Comparison of ENCODE assay signal across 15 cellular contexts in the genomic region with DNA sequence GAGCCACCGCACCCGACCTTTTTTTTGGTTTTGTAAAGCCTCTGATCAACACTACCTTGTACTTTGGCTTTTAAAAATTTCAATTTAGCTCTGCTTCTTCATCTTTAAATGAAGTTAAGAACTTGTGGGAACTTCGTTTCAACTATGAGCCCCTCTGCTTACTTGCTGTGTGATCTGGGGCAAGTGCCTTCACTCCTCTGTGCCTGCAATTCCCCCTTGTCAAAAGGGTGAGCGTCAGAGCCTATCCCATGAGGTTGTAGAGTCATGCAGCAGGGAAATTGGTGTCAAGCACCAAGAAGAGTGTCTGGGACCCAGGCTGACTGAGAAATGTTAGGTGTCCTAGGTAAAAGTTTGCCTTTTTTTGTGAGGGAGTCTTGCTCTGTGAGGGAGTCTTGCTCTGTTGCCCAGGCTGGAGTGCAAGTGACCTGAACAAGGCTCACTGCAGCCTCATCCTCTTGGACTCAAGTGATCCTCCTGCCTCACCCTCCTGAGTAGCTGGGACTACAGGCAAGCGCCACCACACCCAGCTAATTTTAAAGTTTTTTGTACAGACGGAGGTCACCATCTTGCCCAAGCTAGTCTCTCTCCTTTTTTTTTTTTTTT. TPM values are rescaled to one million over a fixed set of nuclear protein-coding genes. Genes with fewer than 3 reads are reported as not detected.
DNase-seq lines count a peak whose midpoint lies in the region; ATAC-seq and TF ChIP-seq lines count a peak whose summit lies in the region.
"Had no signal": no experiment of that assay in that cellular context is flagged by ENCODE, and none has a peak within 500 bp of the region (broad histone marks: within the 10 kb centered on the region; RNA-seq: fewer than 3 reads in every experiment).

No MANE protein-coding gene starts in this region.

- no peaks in the 10 kb centered on the region; the same call in 1 of the 2 replicates for H4K20me1 ChIP-seq in HCT116 (ENCODE audit: insufficient read depth)

- no peak overlapping the region for H3K27ac ChIP-seq in CD4-positive, CD25-positive, alpha-beta regulatory T cell (ENCODE audit: insufficient read depth, low read length, poor library complexity, severe bottlenecking)
- H3K27ac ChIP-seq in HCT116 (ENCODE audit: low read depth, low read length): peak overlapping the region; percentile 69
- H3K27ac ChIP-seq in A673 (ENCODE audit: low read depth, low read length, poor library complexity, severe bottlenecking): no peak overlapping the region

- BruUV-seq in HCT116 (replicated peaks; lab: Mats Ljungman, UMichigan): no TSS peak
- no TSS peak for BruUV-seq in A673 (replicated peaks; lab: Mats Ljungman, UMichigan)

- H3K36me3 ChIP-seq in CD4-positive, CD25-positive, alpha-beta regulatory T cell (ENCODE audit: control insufficient read depth, insufficient read depth, low read length): peaks cover 11% of the 10 kb centered on the region
- H3K36me3 ChIP-seq in HCT116 (ENCODE audit: control insufficient read depth in 1 of 2, insufficient read depth in 2 of 2, low read length in 2 of 2) (peaks cover 2 to 9% of the 10 kb centered on the region in 2 experiments; a peak in 2 of 4 replicates), A673 (ENCODE audit: insufficient read depth, low read length, poor library complexity, severe bottlenecking) (peaks cover 5% of the 10 kb centered on the region)

- peaks cover 0 to 76% (median 36%) of the 10 kb centered on the region in 4 donors for H3K4me1 Mint-ChIP-seq in CD4-positive, CD25-positive, alpha-beta regulatory T cell
- peaks cover 72% of the 10 kb centered on the region for H3K4me1 Mint-ChIP-seq in activated naive CD8-positive, alpha-beta T cell treated with anti-CD3 and anti-CD28 coated beads, Interleukin-2, amount 50 U/mL, for 24 hours
- peaks cover 49 to 71% of the 10 kb centered on the region in 2 donors for H3K4me1 Mint-ChIP-seq in natural killer cell treated with Interleukin-12 subunit alpha and Interleukin-12 subunit beta and Interleukin-15 and Interleukin-18, amount 100 ng/mL, for 72 hours (ENCODE audit: low read depth in 2 of 2)

- RAD21 ChIA-PET in HCT116 (lab: Charles Lee; ENCODE audit: low non-redundant PET in 1 of 2, low total read pairs in 2 of 2, uncharacterized antibody in 2 of 2, unreplicated experiment in 2 of 2): no interaction called here

- peaks cover 74% of the 10 kb centered on the region for H3K4me1 ChIP-seq in CD4-positive, CD25-positive, alpha-beta regulatory T cell (ENCODE audit: control insufficient read depth, insufficient read depth, low read length, poor library complexity, severe bottlenecking)
- H3K4me1 ChIP-seq in HCT116 (ENCODE audit: control insufficient read depth in 1 of 2, insufficient read depth in 2 of 2, low read length in 2 of 2): peaks cover 50 to 76% of the 10 kb centered on the region in 2 experiments
- peaks cover 7% of the 10 kb centered on the region for H3K4me1 ChIP-seq in A673 (ENCODE audit: insufficient read depth, low read length, poor library complexity, severe bottlenecking)

- intact Hi-C loops in HCT116 (cut with micrococcal nuclease) (no loop called here), A673 (cut with micrococcal nuclease; ENCODE audit: unreplicated experiment) (no loop called here)

- no peak overlapping the region for H3K4me3 ChIP-seq in CD4-positive, CD25-positive, alpha-beta regulatory T cell (ENCODE audit: low read depth, low read length)
- no peak overlapping the region for H3K4me3 ChIP-seq in HCT116 (replicated peaks in 1 of 2; ENCODE audit: low read depth in 1 of 2, low read length in 2 of 2)
- H3K4me3 ChIP-seq in A673 (ENCODE audit: low read depth, low read length, poor library complexity, severe bottlenecking): no peak overlapping the region
- H3K4me3 ChIP-seq: ascending aorta had no signal

- H3K9me3 Mint-ChIP-seq in CD4-positive, CD25-positive, alpha-beta regulatory T cell: peaks cover 0 to 2% (median 0%) of the 10 kb centered on the region in 7 donors
- H3K9me3 Mint-ChIP-seq in activated naive CD8-positive, alpha-beta T cell treated with anti-CD3 and anti-CD28 coated beads, Interleukin-2, amount 50 U/mL, for 24 hours: no peaks in the 10 kb centered on the region
- H3K9me3 Mint-ChIP-seq in natural killer cell treated with Interleukin-12 subunit alpha and Interleukin-12 subunit beta and Interleukin-15 and Interleukin-18, amount 100 ng/mL, for 72 hours: no peaks in the 10 kb centered on the region
- H3K9me3 Mint-ChIP-seq: H9, mesothelial cell of epicardium had no signal

- H3K79me2 ChIP-seq in HCT116 (ENCODE audit: insufficient read depth, low read length): peaks cover 97% of the 10 kb centered on the region

- DNase-seq in CD4-positive, CD25-positive, alpha-beta regulatory T cell: no peak
- no peak for DNase-seq in HCT116 (ENCODE audit: low read depth, low spot score)
- DNase-seq in activated naive CD8-positive, alpha-beta T cell treated with anti-CD3 and anti-CD28 coated beads, Interleukin-2, amount 50 U/mL, for 24 hours: no peak
- no peak for DNase-seq in natural killer cell treated with Interleukin-12 subunit alpha and Interleukin-12 subunit beta and Interleukin-15 and Interleukin-18, amount 100 ng/mL, for 72 hours (ENCODE audit: low spot score)
- no peak for DNase-seq in A673 (ENCODE audit: low spot score)
- no peak for DNase-seq in NCI-H69 (lab: John Stamatoyannopoulos, UW)
- DNase-seq: foreskin melanocyte; H9; NCI-H2081; NCI-H82; SHP77 treated with DMSO at 0.1 percent for 48 hours; stimulated activated CD4-positive, alpha-beta T cell treated with anti-CD3 and anti-CD28 coated beads, Interleukin-2, amount 100 ng/mL, for 24 hours had no signal

- no peak overlapping the region for H2AFZ ChIP-seq in HCT116 (ENCODE audit: low read depth, low read length, poor library complexity, severe bottlenecking)

- no peak for TF ChIP-seq POLR2A in HCT116 (IDR thresholded peaks at IDR 0.05; ENCODE audit: borderline replicate concordance, extremely low read depth, insufficient read depth, insufficient read length)

- POLR2A ChIA-PET in HCT116 (lab: Charles Lee) (interaction anchor here (0.6 kb wide), 1 partner anchor 21 kb away, joined by 4 read pairs; no protein-coding TSS in a partner anchor), A673 (lab: Charles Lee; ENCODE audit: low non-redundant PET) (no interaction called here)

- CTCF ChIA-PET in HCT116 (lab: Charles Lee): interaction anchor here (0.7 kb wide), 1 partner anchor 45 kb away, joined by 3 read pairs; no protein-coding TSS in a partner anchor
- CTCF ChIA-PET in A673 (lab: Charles Lee): no interaction called here

- no peaks in the 10 kb centered on the region for H3K27me3 Mint-ChIP-seq in CD4-positive, CD25-positive, alpha-beta regulatory T cell
- no peaks in the 10 kb centered on the region for H3K27me3 Mint-ChIP-seq in activated naive CD8-positive, alpha-beta T cell treated with anti-CD3 and anti-CD28 coated beads, Interleukin-2, amount 50 U/mL, for 24 hours
- H3K27me3 Mint-ChIP-seq in natural killer cell treated with Interleukin-12 subunit alpha and Interleukin-12 subunit beta and Interleukin-15 and Interleukin-18, amount 100 ng/mL, for 72 hours: no peaks in the 10 kb centered on the region

- no peaks in the 10 kb centered on the region for H3K9me2 ChIP-seq in HCT116 (ENCODE audit: insufficient read depth)

- no peaks in the 10 kb centered on the region for H3K27me3 ChIP-seq in CD4-positive, CD25-positive, alpha-beta regulatory T cell (ENCODE audit: control insufficient read depth, insufficient read depth, low read length)
- no peaks in the 10 kb centered on the region for H3K27me3 ChIP-seq in HCT116 (ENCODE audit: insufficient read depth, low read length)
- no peaks in the 10 kb centered on the region for H3K27me3 ChIP-seq in A673 (replicated peaks; ENCODE audit: insufficient read depth, low read depth, low read length, poor library complexity)
- H3K27me3 ChIP-seq: ascending aorta had no signal

- no peak for TF ChIP-seq RAD21 in HCT116 (IDR thresholded peaks at IDR 0.05; ENCODE audit: low read depth)

- H3K36me3 Mint-ChIP-seq in CD4-positive, CD25-positive, alpha-beta regulatory T cell: peaks cover 5% of the 10 kb centered on the region
- peaks cover 33% of the 10 kb centered on the region for H3K36me3 Mint-ChIP-seq in activated naive CD8-positive, alpha-beta T cell treated with anti-CD3 and anti-CD28 coated beads, Interleukin-2, amount 50 U/mL, for 24 hours (ENCODE audit: low read depth)
- H3K36me3 Mint-ChIP-seq in natural killer cell treated with Interleukin-12 subunit alpha and Interleukin-12 subunit beta and Interleukin-15 and Interleukin-18, amount 100 ng/mL, for 72 hours: peaks cover 33% of the 10 kb centered on the region

- peak overlapping the region; percentile 73 for H3K4me2 ChIP-seq in HCT116 (ENCODE audit: low read length)

- peak overlapping the region in 2 of 4 donors; percentile 62 to 84 for H3K4me3 Mint-ChIP-seq in CD4-positive, CD25-positive, alpha-beta regulatory T cell
- no peak overlapping the region for H3K4me3 Mint-ChIP-seq in activated naive CD8-positive, alpha-beta T cell treated with anti-CD3 and anti-CD28 coated beads, Interleukin-2, amount 50 U/mL, for 24 hours
- H3K4me3 Mint-ChIP-seq in natural killer cell treated with Interleukin-12 subunit alpha and Interleukin-12 subunit beta and Interleukin-15 and Interleukin-18, amount 100 ng/mL, for 72 hours: peak overlapping the region; percentile 83
- H3K4me3 Mint-ChIP-seq: H9, mesothelial cell of epicardium had no signal

- H3K27ac Mint-ChIP-seq in CD4-positive, CD25-positive, alpha-beta regulatory T cell: peak overlapping the region; percentile 47 to 77 (median 70)
- H3K27ac Mint-ChIP-seq in activated naive CD8-positive, alpha-beta T cell treated with anti-CD3 and anti-CD28 coated beads, Interleukin-2, amount 50 U/mL, for 24 hours: peak overlapping the region; percentile 71
- H3K27ac Mint-ChIP-seq in natural killer cell treated with Interleukin-12 subunit alpha and Interleukin-12 subunit beta and Interleukin-15 and Interleukin-18, amount 100 ng/mL, for 72 hours: peak overlapping the region; percentile 93 to 96
- H3K27ac Mint-ChIP-seq: mesothelial cell of epicardium had no signal

- H3K9ac ChIP-seq in HCT116 (ENCODE audit: low read length): peak overlapping the region; percentile 57

- no peak for ATAC-seq in CD4-positive, CD25-positive, alpha-beta regulatory T cell (ENCODE audit: low read depth in 2 of 2)
- ATAC-seq in HCT116: no peak
- no peak for ATAC-seq in activated naive CD8-positive, alpha-beta T cell treated with anti-CD3 and anti-CD28 coated beads, Interleukin-2, amount 50 U/mL, for 24 hours
- ATAC-seq in natural killer cell treated with Interleukin-12 subunit alpha and Interleukin-12 subunit beta and Interleukin-15 and Interleukin-18, amount 100 ng/mL, for 72 hours: no peak
- ATAC-seq in HG02798 (IDR thresholded peaks at IDR 0.05; ENCODE audit: poor library complexity, unreplicated experiment): no peak

- TF ChIP-seq CTCF in HCT116 (IDR thresholded peaks at IDR 0.05 in 2 of 3, conservative IDR thresholded peaks at IDR 0.05 in 1 of 3; ENCODE audit: borderline replicate concordance in 1 of 3, insufficient read depth in 1 of 3, low read depth in 2 of 3, low read length in 2 of 3) (no peak), A673 (conservative IDR thresholded peaks at IDR 0.05; ENCODE audit: low read depth, low read length) (no peak)

- no peaks in the 10 kb centered on the region for H3K9me3 ChIP-seq in CD4-positive, CD25-positive, alpha-beta regulatory T cell (ENCODE audit: control insufficient read depth in 2 of 2, low read length in 2 of 2)
- no peaks in the 10 kb centered on the region for H3K9me3 ChIP-seq in HCT116 (ENCODE audit: control insufficient read depth in 1 of 2, insufficient read depth in 1 of 2, low read depth in 1 of 2, low read length in 2 of 2)
- no peaks in the 10 kb centered on the region for H3K9me3 ChIP-seq in A673 (ENCODE audit: low read depth, low read length, poor library complexity, severe bottlenecking)
- H3K9me3 ChIP-seq: ascending aorta had no signal

RNA-seq across cellular contexts. Expression of a gene that starts 5.7 kb away (rescaled TPM):
- 115 TPM for total RNA-seq in CD4-positive, CD25-positive, alpha-beta regulatory T cell
- polyA plus RNA-seq in CD4-positive, CD25-positive, alpha-beta regulatory T cell: 10 to 100 TPM; 40.3 to 53.2 (median 50.4) TPM
- 152 TPM for total RNA-seq in HCT116 (2021; ENCODE audit: unreplicated experiment)
- 85.6 and 99.7 TPM in 2 replicates for polyA plus RNA-seq in HCT116 (2012)
- total RNA-seq in natural killer cell treated with Interleukin-12 subunit alpha and Interleukin-12 subunit beta and Interleukin-15 and Interleukin-18, amount 100 ng/mL, for 72 hours: 100 to 1,000 TPM; 447 to 589 TPM
- total RNA-seq in A673 (2021): 89.6 and 102 TPM in 2 replicates

RNA-seq across cellular contexts. Expression of a gene that starts 14.7 kb away (rescaled TPM):
- 2.3 TPM for total RNA-seq in CD4-positive, CD25-positive, alpha-beta regulatory T cell
- 1 to 10 TPM; 2.5 to 6.7 (median 3.7) TPM for polyA plus RNA-seq in CD4-positive, CD25-positive, alpha-beta regulatory T cell
- 5.2 TPM for total RNA-seq in HCT116 (2021; ENCODE audit: unreplicated experiment)
- 2.2 and 2.6 TPM in 2 replicates for polyA plus RNA-seq in HCT116 (2012)
- 1 to 10 TPM; 3.2 to 3.6 TPM for total RNA-seq in natural killer cell treated with Interleukin-12 subunit alpha and Interleukin-12 subunit beta and Interleukin-15 and Interleukin-18, amount 100 ng/mL, for 72 hours
- total RNA-seq in A673 (2021): 0.80 and 1.6 TPM in 2 replicates

RNA-seq across cellular contexts. Expression of a gene that starts 16.1 kb away (rescaled TPM):
- 1.5 TPM for total RNA-seq in CD4-positive, CD25-positive, alpha-beta regulatory T cell
- under 1 TPM; 0.09 to 0.88 (median 0.28) TPM for polyA plus RNA-seq in CD4-positive, CD25-positive, alpha-beta regulatory T cell
- 21.7 TPM for total RNA-seq in HCT116 (2021; ENCODE audit: unreplicated experiment)
- polyA plus RNA-seq in HCT116 (2012): 30.2 and 32.4 TPM in 2 replicates
- 1 to 10 TPM; 5.9 to 7.8 TPM for total RNA-seq in natural killer cell treated with Interleukin-12 subunit alpha and Interleukin-12 subunit beta and Interleukin-15 and Interleukin-18, amount 100 ng/mL, for 72 hours
- 6.6 and 9.1 TPM in 2 replicates for total RNA-seq in A673 (2021)

RNA-seq across cellular contexts. Expression of a gene that starts 45.2 kb away (rescaled TPM):
- 731 TPM for total RNA-seq in CD4-positive, CD25-positive, alpha-beta regulatory T cell
- 10 to 100 TPM in 2 of 4 donors, 1 to 10 TPM in 2; 5.2 to 12.7 (median 9.6) TPM for polyA plus RNA-seq in CD4-positive, CD25-positive, alpha-beta regulatory T cell
- total RNA-seq in HCT116 (2021; ENCODE audit: unreplicated experiment) (12.6 TPM), A673 (2021) (1.0 and 1.9 TPM in 2 replicates)
- 84.7 and 216 TPM in 2 replicates for polyA plus RNA-seq in HCT116 (2012)
- 10 to 100 TPM; 16.3 to 18.0 TPM for total RNA-seq in natural killer cell treated with Interleukin-12 subunit alpha and Interleukin-12 subunit beta and Interleukin-15 and Interleukin-18, amount 100 ng/mL, for 72 hours
